ENCODE assay signal across 8 cellular contexts in the genomic region with DNA sequence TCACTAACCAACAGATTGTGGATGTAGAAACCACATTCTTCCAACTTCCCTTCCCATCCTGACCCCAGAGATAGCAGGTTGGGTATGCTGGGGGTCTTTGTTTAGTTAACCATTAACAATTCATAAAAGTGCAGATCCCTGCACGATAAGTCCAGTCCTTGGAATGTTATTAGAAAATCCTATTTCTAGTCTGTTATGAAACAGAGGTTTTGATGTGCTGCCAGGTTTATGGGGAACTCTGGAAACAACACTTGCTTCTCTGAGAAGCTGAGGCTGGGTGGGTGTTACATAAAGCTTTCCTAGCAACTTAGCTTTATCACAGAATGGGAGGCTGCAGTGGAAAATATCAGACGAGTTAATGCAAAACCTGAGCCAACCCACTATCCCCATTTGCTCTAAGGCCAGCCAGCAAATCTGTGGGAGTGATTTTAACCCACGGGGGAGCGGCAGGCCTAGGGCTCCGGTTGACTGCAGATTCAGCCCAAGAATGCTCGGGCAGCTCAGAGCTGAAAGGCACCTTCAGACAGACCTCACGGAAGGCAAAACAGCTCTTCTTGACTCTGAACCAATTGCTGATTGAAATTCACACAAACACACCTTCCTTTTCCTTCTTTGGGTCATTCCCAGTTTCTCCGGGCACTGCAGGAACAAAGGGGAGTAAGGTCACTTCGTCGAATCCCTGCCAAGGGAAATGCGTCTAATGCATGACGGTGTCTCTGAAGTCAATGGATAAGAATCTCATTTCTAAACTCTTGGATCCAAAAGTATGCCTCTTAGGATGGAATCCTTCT.
DNase-seq lines count a peak whose midpoint lies in the region; ATAC-seq and TF ChIP-seq lines count a peak whose summit lies in the region.

No MANE protein-coding gene starts in this region.

- WGBS in esophagus muscularis mucosa, result 22% methylated on average over 12 of the region's 12 CpGs

- H3K27me3 ChIP-seq in BLaER1, result no peaks in the 10 kb centered on the region
- no peaks in the 10 kb centered on the region for H3K27me3 ChIP-seq in esophagus muscularis mucosa

- DNase-seq in SK-N-MC (ENCODE audit: low read depth, low spot score), result no peak
- DNase-seq in esophagus muscularis mucosa (ENCODE audit: extremely low spot score), result peak; percentile 94
- peak; percentile 62 for DNase-seq in non-pigmented ciliary epithelial cell (ENCODE audit: low read depth)
- DNase-seq in DMS53 (lab: John Stamatoyannopoulos, UW), result no peak
- no peak for DNase-seq in activated CD8-positive, alpha-beta memory T cell treated with anti-CD3 and anti-CD28 coated beads, Interleukin-2, amount 50 U/mL, for 4 hours

- H3K36me3 ChIP-seq in BLaER1 (no peaks in the 10 kb centered on the region), SK-N-MC (ENCODE audit: insufficient read depth, low read length) (no peaks in the 10 kb centered on the region), esophagus muscularis mucosa (no peaks in the 10 kb centered on the region)

- H4K20me1 ChIP-seq in BLaER1, result no peaks in the 10 kb centered on the region

- H3K9me3 ChIP-seq in BLaER1 (no peaks in the 10 kb centered on the region), SK-N-MC (ENCODE audit: low read depth, low read length) (no peaks in the 10 kb centered on the region), esophagus muscularis mucosa (no peaks in the 10 kb centered on the region)

- peak overlapping the region; percentile 91 for H3K4me2 ChIP-seq in BLaER1

- no peak for TF ChIP-seq CTCF in esophagus muscularis mucosa (IDR thresholded peaks at IDR 0.05)

- TF ChIP-seq EP300 in esophagus muscularis mucosa (IDR thresholded peaks at IDR 0.05), result peak; percentile 94

- no peak for ATAC-seq in HG03432 (IDR thresholded peaks at IDR 0.05; ENCODE audit: unreplicated experiment)
- ATAC-seq in activated CD4-positive, CD25-positive, alpha-beta regulatory T cell treated with anti-CD3 and anti-CD28 coated beads, Interleukin-2, amount 50 U/mL, for 24 hours, result no peak

- H3K4me1 ChIP-seq in BLaER1 (peaks cover 82% of the 10 kb centered on the region), esophagus muscularis mucosa (peaks cover 96 to 97% (median 96%) of the 10 kb centered on the region in 4 donors)

- no peak for TF ChIP-seq POLR2A in esophagus muscularis mucosa (IDR thresholded peaks at IDR 0.05; ENCODE audit: low read depth)

- H3K9ac ChIP-seq in BLaER1 (peak overlapping the region; percentile 86), SK-N-MC (ENCODE audit: insufficient read length) (peak overlapping the region; percentile 30)

- intact Hi-C loops in esophagus muscularis mucosa (cut with DNase I), result loop anchor here (2.0 to 10.0 kb wide), 6 partner anchors 187 to 363 kb away; no protein-coding TSS in a partner anchor

- H3K27ac ChIP-seq in BLaER1 (peak overlapping the region; percentile 96), SK-N-MC (peak overlapping the region; percentile 100), esophagus muscularis mucosa (replicated peaks in 1 of 4) (peak overlapping the region; percentile 91 to 98 (median 98))

- H3K4me3 ChIP-seq in BLaER1 (no peak overlapping the region), SK-N-MC (no peak overlapping the region), esophagus muscularis mucosa (peak overlapping the region; percentile 8 to 33 (median 25))

Comparison
In these comparisons a context has a peak if more than half of its experiments do, and no peak if none do; other contexts are left out.
1. H3K4me3 ChIP-seq: peak in esophagus muscularis mucosa (4 of 4); none in BLaER1 (single experiment) and SK-N-MC (single experiment).
2. DNase-seq: peak in esophagus muscularis mucosa (single experiment) and non-pigmented ciliary epithelial cell (single experiment); none in SK-N-MC (single experiment), DMS53 (single experiment) and activated CD8-positive, alpha-beta memory T cell treated with anti-CD3 and anti-CD28 coated beads, Interleukin-2, amount 50 U/mL, for 4 hours (single experiment).
3. Peak in every context shown above with its lines, with median percentiles within 50 percentile points of each other: H3K27ac ChIP-seq.